Comparison of ENCODE assay signal across 8 cellular contexts in the genomic region with DNA sequence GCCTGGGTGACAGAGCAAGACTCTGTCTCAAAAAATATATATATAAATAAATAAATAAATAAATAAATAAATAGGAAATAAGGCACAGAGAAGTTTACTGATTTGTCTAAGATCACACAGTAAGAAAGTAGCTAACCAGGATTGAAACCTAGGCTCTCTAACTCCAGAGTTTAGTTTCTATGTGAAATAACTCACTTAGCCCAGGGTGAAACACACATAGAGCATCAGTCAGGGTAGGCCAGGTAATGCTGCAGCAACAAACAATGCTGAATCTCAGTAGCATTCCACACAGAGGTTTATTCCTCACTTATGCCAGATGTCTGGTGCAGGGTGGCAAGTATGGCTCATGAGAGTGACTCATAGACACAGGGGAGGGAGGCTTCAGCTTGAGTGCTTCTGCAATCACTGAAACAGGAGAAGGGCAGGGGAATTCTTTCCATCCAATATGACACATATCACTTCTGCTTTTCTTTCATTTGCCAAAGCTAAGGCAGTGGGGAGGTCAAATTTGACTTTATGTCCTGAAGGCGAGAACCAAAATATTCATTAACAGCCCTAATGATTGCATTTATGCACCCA. TPM values are rescaled to one million over a fixed set of nuclear protein-coding genes. Genes with fewer than 3 reads are reported as not detected.
DNase-seq lines count a peak whose midpoint lies in the region; ATAC-seq and TF ChIP-seq lines count a peak whose summit lies in the region.

No MANE protein-coding gene starts in this region.

- DNase-seq in BJ (ENCODE audit: low read depth) (peak; percentile 33), NOMO-1 (lab: John Stamatoyannopoulos, UW; ENCODE audit: unreplicated experiment in 2 of 2) (peak; percentile 43 to 85), fibroblast of pulmonary artery (ENCODE audit: low read depth) (peak; percentile 43), NCI-H1694 (lab: John Stamatoyannopoulos, UW) (no peak), type B pancreatic cell (ENCODE audit: extremely low spot score, unreplicated experiment) (no peak), Right ventricle myocardium inferior (ENCODE audit: missing footprints) (no peak)
- DNase-seq in activated CD8-positive, alpha-beta memory T cell treated with anti-CD3 and anti-CD28 coated beads, Interleukin-2, amount 50 U/mL, for 48 hours = no peak

- TF ChIP-seq CTCF in BJ (IDR thresholded peaks at IDR 0.05; ENCODE audit: insufficient read depth, low read depth, low read length) (no peak), fibroblast of pulmonary artery (IDR thresholded peaks at IDR 0.05; ENCODE audit: low read length, missing control alignments) (no peak), type B pancreatic cell (conservative IDR thresholded peaks at IDR 0.05) (no peak)

- peaks cover 18% of the 10 kb centered on the region for H3K4me1 Mint-ChIP-seq in type B pancreatic cell (ENCODE audit: unreplicated experiment)

- CTCF ChIA-PET in BJ (lab: Yijun Ruan, JAX) = interaction anchor here (2.0 kb wide), 1 partner anchor 18 kb away, joined by 6 read pairs; no protein-coding TSS in a partner anchor

- H3K4me3 Mint-ChIP-seq in type B pancreatic cell = no peak overlapping the region

- POLR2A ChIA-PET in BJ (lab: Charles Lee) = interaction anchor here (0.5 to 0.6 kb wide), 2 partner anchors 17 to 47 kb away, joined by 5 to 8 read pairs; no protein-coding TSS in a partner anchor

- H3K27me3 ChIP-seq in BJ (ENCODE audit: control insufficient read depth, insufficient read depth, low read length) = no peaks in the 10 kb centered on the region

- peaks cover 16% of the 10 kb centered on the region for H3K27me3 Mint-ChIP-seq in type B pancreatic cell

- intact Hi-C loops in Right ventricle myocardium inferior (cut with DNase I) = no loop called here

- H3K4me3 ChIP-seq in BJ (ENCODE audit: low read depth, low read length) = no peak overlapping the region
- H3K4me3 ChIP-seq in fibroblast of pulmonary artery (replicated peaks; ENCODE audit: low read depth, low read length) = no peak overlapping the region

- ATAC-seq in GM21619 (IDR thresholded peaks at IDR 0.05; ENCODE audit: unreplicated experiment) = peak; percentile 80
- ATAC-seq in Right ventricle myocardium inferior = no peak

- H3K36me3 ChIP-seq in BJ (ENCODE audit: control insufficient read depth, insufficient read depth, low read length) = no peaks in the 10 kb centered on the region

- H3K9me3 Mint-ChIP-seq in type B pancreatic cell = no peaks in the 10 kb centered on the region

- H3K36me3 Mint-ChIP-seq in type B pancreatic cell = no peaks in the 10 kb centered on the region

- H3K27ac Mint-ChIP-seq in type B pancreatic cell = no peak overlapping the region

RNA-seq across cellular contexts. Expression of a gene that starts 37.1 kb away (rescaled TPM):
- polyA plus RNA-seq in BJ (2011; rRNA removed) = 0.05 and 0.06 TPM in 2 replicates
- polyA minus RNA-seq in BJ (2011; rRNA and poly(A)+ RNA removed) = 0.14 and 0.31 TPM in 2 replicates
- 5.9 and 11.3 TPM in 2 replicates for total RNA-seq in type B pancreatic cell (ENCODE audit: low replicate concordance)
- 0.95 TPM for total RNA-seq in Right ventricle myocardium inferior

Comparison
In these comparisons a context has a peak if more than half of its experiments do, and no peak if none do; other contexts are left out.
1. DNase-seq: peak in BJ (single experiment), NOMO-1 (2 of 2) and fibroblast of pulmonary artery (single experiment); none in activated CD8-positive, alpha-beta memory T cell treated with anti-CD3 and anti-CD28 coated beads, Interleukin-2, amount 50 U/mL, for 48 hours (single experiment), NCI-H1694 (single experiment), type B pancreatic cell (single experiment) and Right ventricle myocardium inferior (single experiment).